38 cellular contexts compared by ENCODE assay signal in genomic region chr1:34389974-34390373, GRCh38.
"Had no signal": no experiment of that assay in that cellular context is flagged by ENCODE, and none has a peak within 500 bp of the region (broad histone marks: within the 10 kb centered on the region; RNA-seq: fewer than 3 reads in every experiment).

No MANE protein-coding gene starts in this region.

- DNase-seq: activated effector memory CD4-positive, alpha-beta T cell treated with anti-CD3 and anti-CD28 coated beads, Interleukin-2, amount 50 U/mL, for 16 hours; activated effector memory CD4-positive, alpha-beta T cell treated with Interleukin-2 at 50 U/mL for 16 hours; activated gamma-delta T cell; activated gamma-delta T cell treated with Interleukin-2 at 50 U/mL for 16 hours; activated naive CD4-positive, alpha-beta T cell; activated naive CD4-positive, alpha-beta T cell treated with anti-CD3 and anti-CD28 coated beads for 36 hours; activated naive CD4-positive, alpha-beta T cell treated with anti-CD3 and anti-CD28 coated beads, Interleukin-2, amount 10 ng/mL, durations not matched to agents 7 days and 5 days; activated naive CD4-positive, alpha-beta T cell treated with anti-CD3 and anti-CD28 coated beads, Interleukin-2, amount 50 U/mL, for 16 hours; activated naive CD4-positive, alpha-beta T cell treated with Interleukin-2 at 50 U/mL for 16 hours; activated naive CD8-positive, alpha-beta T cell treated with anti-CD3 and anti-CD28 coated beads for 36 hours; activated naive CD8-positive, alpha-beta T cell treated with anti-CD3 and anti-CD28 coated beads, Interleukin-2, amount 10 ng/mL, durations not matched to agents 7 days and 5 days; activated naive CD8-positive, alpha-beta T cell treated with anti-CD3 and anti-CD28 coated beads, Interleukin-2, amount 50 U/mL, for 24 hours; activated T-cell treated with anti-CD3 and anti-CD28 coated beads, Interleukin-2, amount 50 U/mL, for 1 hour; activated T-cell treated with anti-CD3 and anti-CD28 coated beads, Interleukin-2, amount 50 U/mL, for 24 hours; activated T-cell treated with anti-CD3 and anti-CD28 coated beads, Interleukin-2, amount 50 U/mL, for 4 hours; adrenal gland; amniotic stem cell; amygdala; anterior cingulate cortex; aorta; body of pancreas; brain microvascular endothelial cell; caudate nucleus; central memory CD4-positive, alpha-beta T cell; cerebellar nuclear complex had no signal

- H3K27me3 ChIP-seq: adrenal gland, ascending aorta, body of pancreas, brain microvascular endothelial cell, breast epithelium, cardiac muscle cell had no signal

- ATAC-seq: activated naive CD4-positive, alpha-beta T cell treated with anti-CD3 and anti-CD28 coated beads, Interleukin-2, amount 50 U/mL, for 72 hours; activated naive CD8-positive, alpha-beta T cell treated with anti-CD3 and anti-CD28 coated beads, Interleukin-2, amount 50 U/mL, for 24 hours; activated T-cell treated with anti-CD3 and anti-CD28 coated beads, Interleukin-2, amount 50 U/mL, for 4 hours; activated T-helper 17 cell treated with anti-CD3 and anti-CD28 coated beads, Interleukin-2, amount 50 U/mL, for 72 hours; body of pancreas had no signal

- H3K36me3 Mint-ChIP-seq: activated naive CD4-positive, alpha-beta T cell treated with anti-CD3 and anti-CD28 coated beads, Interleukin-2, amount 10 ng/mL, durations not matched to agents 7 days and 5 days; activated naive CD4-positive, alpha-beta T cell treated with anti-CD3 and anti-CD28 coated beads, Interleukin-2, amount 50 U/mL, for 24 hours; activated naive CD4-positive, alpha-beta T cell treated with anti-CD3 and anti-CD28 coated beads, Interleukin-2, amount 50 U/mL, for 72 hours; activated naive CD8-positive, alpha-beta T cell; activated naive CD8-positive, alpha-beta T cell treated with anti-CD3 and anti-CD28 coated beads for 36 hours; activated naive CD8-positive, alpha-beta T cell treated with anti-CD3 and anti-CD28 coated beads, Interleukin-2, amount 10 ng/mL, durations not matched to agents 7 days and 5 days; brain had no signal

- H3K4me3 ChIP-seq: adrenal gland, ascending aorta, body of pancreas, breast epithelium, cardiac muscle cell had no signal

- H3K9me3 Mint-ChIP-seq: activated naive CD4-positive, alpha-beta T cell treated with anti-CD3 and anti-CD28 coated beads, Interleukin-2, amount 10 ng/mL, durations not matched to agents 7 days and 5 days; activated T-helper 1 cell treated with anti-CD3 and anti-CD28 coated beads, Interleukin-12 subunit alpha, Interleukin-12 subunit beta, Interleukin-2, Interleukin-4 antibody, amounts not matched to agents 30 ng/mL and 10 ng/mL and 1 ng/mL, durations not matched to agents 14 hours and 24 hours and 36 hours; activated T-helper 2 cell treated with anti-CD3 and anti-CD28 coated beads, Interferon-gamma antibody, Interleukin-2, Interleukin-4, amounts not matched to agents 10 μg/mL and 5 μg/mL and 100 μg/mL, durations not matched to agents 14 hours and 24 hours and 36 hours had no signal

- H3K36me3 ChIP-seq: adrenal gland, ascending aorta, brain microvascular endothelial cell, breast epithelium, cardiac muscle cell had no signal

- H3K4me1 ChIP-seq: adrenal gland, ascending aorta, body of pancreas, breast epithelium had no signal

- FAIRE-seq: astrocyte, bronchial epithelial cell had no signal

- H3K4me1 Mint-ChIP-seq: activated naive CD4-positive, alpha-beta T cell treated with anti-CD3 and anti-CD28 coated beads, Interleukin-2, amount 10 ng/mL, durations not matched to agents 7 days and 5 days; activated naive CD4-positive, alpha-beta T cell treated with anti-CD3 and anti-CD28 coated beads, Interleukin-2, amount 50 U/mL, for 24 hours; activated naive CD8-positive, alpha-beta T cell treated with anti-CD3 and anti-CD28 coated beads for 36 hours; activated naive CD8-positive, alpha-beta T cell treated with anti-CD3 and anti-CD28 coated beads, Interleukin-2, amount 10 ng/mL, durations not matched to agents 7 days and 5 days; activated naive CD8-positive, alpha-beta T cell treated with anti-CD3 and anti-CD28 coated beads, Interleukin-2, amount 50 U/mL, for 24 hours; activated T-helper 17 cell treated with anti-CD3 and anti-CD28 coated beads, Interleukin-2, amount 50 U/mL, for 72 hours; brain; central memory CD8-positive, alpha-beta T cell had no signal

- H3K27ac Mint-ChIP-seq: activated naive CD4-positive, alpha-beta T cell treated with anti-CD3 and anti-CD28 coated beads for 36 hours; activated naive CD4-positive, alpha-beta T cell treated with anti-CD3 and anti-CD28 coated beads, Interleukin-2, amount 10 ng/mL, durations not matched to agents 7 days and 5 days; activated naive CD4-positive, alpha-beta T cell treated with anti-CD3 and anti-CD28 coated beads, Interleukin-2, amount 50 U/mL, for 24 hours; activated naive CD4-positive, alpha-beta T cell treated with anti-CD3 and anti-CD28 coated beads, Interleukin-2, amount 50 U/mL, for 72 hours; activated naive CD8-positive, alpha-beta T cell; activated naive CD8-positive, alpha-beta T cell treated with anti-CD3 and anti-CD28 coated beads for 36 hours; activated naive CD8-positive, alpha-beta T cell treated with anti-CD3 and anti-CD28 coated beads, Interleukin-2, amount 10 ng/mL, durations not matched to agents 7 days and 5 days; activated naive CD8-positive, alpha-beta T cell treated with anti-CD3 and anti-CD28 coated beads, Interleukin-2, amount 50 U/mL, for 24 hours; activated T-cell treated with anti-CD3 and anti-CD28 coated beads, Interleukin-2, amount 50 U/mL, for 24 hours; activated T-helper 1 cell treated with anti-CD3 and anti-CD28 coated beads, Interleukin-12 subunit alpha, Interleukin-12 subunit beta, Interleukin-2, Interleukin-4 antibody, amounts not matched to agents 30 ng/mL and 10 ng/mL and 1 ng/mL, durations not matched to agents 14 hours and 24 hours and 36 hours; activated T-helper 17 cell treated with anti-CD3 and anti-CD28 coated beads, Interleukin-2, amount 50 U/mL, for 72 hours; activated T-helper 2 cell treated with anti-CD3 and anti-CD28 coated beads, Interferon-gamma antibody, Interleukin-2, Interleukin-4, amounts not matched to agents 10 μg/mL and 5 μg/mL and 100 μg/mL, durations not matched to agents 14 hours and 24 hours and 36 hours; brain had no signal

- H3K27me3 Mint-ChIP-seq: activated naive CD4-positive, alpha-beta T cell treated with anti-CD3 and anti-CD28 coated beads, Interleukin-2, amount 10 ng/mL, durations not matched to agents 7 days and 5 days had no signal

- H3K4me3 Mint-ChIP-seq: activated naive CD4-positive, alpha-beta T cell treated with anti-CD3 and anti-CD28 coated beads for 36 hours; activated naive CD4-positive, alpha-beta T cell treated with anti-CD3 and anti-CD28 coated beads, Interleukin-2, amount 10 ng/mL, durations not matched to agents 7 days and 5 days; activated naive CD4-positive, alpha-beta T cell treated with anti-CD3 and anti-CD28 coated beads, Interleukin-2, amount 50 U/mL, for 24 hours; activated naive CD8-positive, alpha-beta T cell; activated naive CD8-positive, alpha-beta T cell treated with anti-CD3 and anti-CD28 coated beads for 36 hours; activated naive CD8-positive, alpha-beta T cell treated with anti-CD3 and anti-CD28 coated beads, Interleukin-2, amount 10 ng/mL, durations not matched to agents 7 days and 5 days; activated naive CD8-positive, alpha-beta T cell treated with anti-CD3 and anti-CD28 coated beads, Interleukin-2, amount 50 U/mL, for 24 hours; activated T-cell treated with anti-CD3 and anti-CD28 coated beads, Interleukin-2, amount 50 U/mL, for 24 hours; activated T-cell treated with anti-CD3 and anti-CD28 coated beads, Interleukin-2, amount 50 U/mL, for 4 hours; activated T-helper 1 cell treated with anti-CD3 and anti-CD28 coated beads, Interleukin-12 subunit alpha, Interleukin-12 subunit beta, Interleukin-2, Interleukin-4 antibody, amounts not matched to agents 30 ng/mL and 10 ng/mL and 1 ng/mL, durations not matched to agents 14 hours and 24 hours and 36 hours; activated T-helper 17 cell treated with anti-CD3 and anti-CD28 coated beads, Interleukin-2, amount 50 U/mL, for 72 hours; brain; central memory CD8-positive, alpha-beta T cell had no signal

- H3K9me3 ChIP-seq: body of pancreas had no signal

- H3K27ac ChIP-seq: adrenal gland, ascending aorta, body of pancreas, brain microvascular endothelial cell, breast epithelium, cardiac muscle cell had no signal
